Comparison of ENCODE assay signal across 17 cellular contexts in genomic region chr11:130525307-130525706, GRCh38.
DNase-seq lines count a peak whose midpoint lies in the region; ATAC-seq and TF ChIP-seq lines count a peak whose summit lies in the region.
"Had no signal": no experiment of that assay in that cellular context is flagged by ENCODE, and none has a peak within 500 bp of the region (broad histone marks: within the 10 kb centered on the region; RNA-seq: fewer than 3 reads in every experiment).

No MANE protein-coding gene starts in this region.

- H3K27me3 Mint-ChIP-seq in neural crest cell (ENCODE audit: low read depth): peaks cover 2% of the 10 kb centered on the region

- no peak overlapping the region; the same call in 1 of the 2 replicates for H3K18ac ChIP-seq in IMR-90 (ENCODE audit: low read depth, low read length)

- no peaks in the 10 kb centered on the region for H3K36me3 Mint-ChIP-seq in neural crest cell (ENCODE audit: low read depth)
- H3K36me3 Mint-ChIP-seq: CD4-positive, alpha-beta memory T cell had no signal

- H3K27ac ChIP-seq in right atrium auricular region: peak overlapping the region; percentile 88 to 95
- H3K27ac ChIP-seq in IMR-90 (ENCODE audit: insufficient read depth, low read length): no peak overlapping the region
- no peak overlapping the region for H3K27ac ChIP-seq in coronary artery
- H3K27ac ChIP-seq: C4-2B, GM23248, HL-60 had no signal

- no peak overlapping the region for H4K5ac ChIP-seq in IMR-90 (ENCODE audit: low read depth, low read length)

- TF ChIP-seq CTCF in right atrium auricular region (IDR thresholded peaks at IDR 0.05) (no peak), IMR-90 (conservative IDR thresholded peaks at IDR 0.05; ENCODE audit: low read depth, low read length) (no peak), coronary artery (IDR thresholded peaks at IDR 0.05) (no peak), neural crest cell (conservative IDR thresholded peaks at IDR 0.05) (no peak)

- in situ Hi-C loops in IMR-90 (cut with MboI; ENCODE audit: low sequenced_read_pairs): no loop called here

- POLR2A ChIA-PET in IMR-90 (lab: Charles Lee; ENCODE audit: unreplicated experiment): no interaction called here

- H3K4me2 ChIP-seq in IMR-90 (ENCODE audit: low read depth, low read length): no peak overlapping the region

- no peak overlapping the region for H4K91ac ChIP-seq in IMR-90 (ENCODE audit: insufficient read depth, low read depth, low read length)

- no peak overlapping the region for H3K23ac ChIP-seq in IMR-90 (ENCODE audit: low read depth, low read length)

- peaks cover 0 to 64% of the 10 kb centered on the region in 2 donors for H3K4me1 ChIP-seq in right atrium auricular region
- peaks cover 31% of the 10 kb centered on the region for H3K4me1 ChIP-seq in IMR-90 (ENCODE audit: control insufficient read depth, insufficient read depth, low read length)
- H3K4me1 ChIP-seq: HAP-1 had no signal

- H4K8ac ChIP-seq in IMR-90 (ENCODE audit: low read depth in 2 of 2, low read length in 2 of 2): no peak overlapping the region

- no peaks in the 10 kb centered on the region for H3K9me3 Mint-ChIP-seq in neural crest cell
- H3K9me3 Mint-ChIP-seq: CD4-positive, alpha-beta memory T cell; HFFc6 had no signal

- peak overlapping the region; percentile 86; the same call in 2 of the 3 replicates for H2BK15ac ChIP-seq in IMR-90 (ENCODE audit: low read depth, low read length)

- ATAC-seq in Right ventricle myocardium inferior: no peak
- no peak for ATAC-seq in IMR-90 (ENCODE audit: low read depth)
- ATAC-seq in activated CD4-positive, CD25-positive, alpha-beta regulatory T cell treated with anti-CD3 and anti-CD28 coated beads, Interleukin-2, amount 50 U/mL, for 24 hours: no peak
- ATAC-seq in GM21381 (IDR thresholded peaks at IDR 0.05; ENCODE audit: unreplicated experiment): no peak
- no peak for ATAC-seq in HG02623 (IDR thresholded peaks at IDR 0.05; ENCODE audit: unreplicated experiment)

- H3K4me3 ChIP-seq in right atrium auricular region (no peak overlapping the region), IMR-90 (ENCODE audit: insufficient read depth, low read depth, low read length) (no peak overlapping the region), coronary artery (no peak overlapping the region)
- H3K4me3 ChIP-seq: GM23248, HAP-1 had no signal

- H4K20me1 ChIP-seq in IMR-90 (ENCODE audit: insufficient read depth, low read length): no peaks in the 10 kb centered on the region; the same call in 1 of the 2 replicates

- dilution Hi-C loops in IMR-90 (cut with HindIII; ENCODE audit: low sequenced_read_pairs, unreplicated experiment): no loop called here

- H2AK9ac ChIP-seq in IMR-90 (replicated peaks; ENCODE audit: low read depth, low read length, poor library complexity): no peak overlapping the region

- H3K36me3 ChIP-seq in right atrium auricular region (no peaks in the 10 kb centered on the region), IMR-90 (ENCODE audit: control insufficient read depth, insufficient read depth, low read length) (no peaks in the 10 kb centered on the region)
- H3K36me3 ChIP-seq: HAP-1 had no signal

- 0 out of 2 replicates have a peak overlapping the region, but pooled peaks have one; percentile 36 for H3K4ac ChIP-seq in IMR-90 (ENCODE audit: low read depth, low read length)

- no peak overlapping the region for H3K14ac ChIP-seq in IMR-90 (replicated peaks; ENCODE audit: low read depth, low read length)

- peaks cover 57% of the 10 kb centered on the region for H3K4me1 Mint-ChIP-seq in neural crest cell
- H3K4me1 Mint-ChIP-seq: B cell; CD4-positive, alpha-beta memory T cell had no signal

- no peak for TF ChIP-seq POLR2A in IMR-90 (IDR thresholded peaks at IDR 0.05; ENCODE audit: low read depth, low read length)

- H2BK120ac ChIP-seq in IMR-90 (ENCODE audit: low read depth, low read length): peak overlapping the region; percentile 18; the same call in 1 of the 2 replicates

- CTCF ChIA-PET in IMR-90 (lab: Yijun Ruan, JAX): interaction anchor here (0.6 kb wide), 1 partner anchor 143 kb away, joined by 3 read pairs; no protein-coding TSS in a partner anchor

- H3K4me3 Mint-ChIP-seq in neural crest cell: no peak overlapping the region
- H3K4me3 Mint-ChIP-seq: B cell; CD4-positive, alpha-beta memory T cell; HFFc6 had no signal

- H2BK20ac ChIP-seq in IMR-90 (ENCODE audit: low read depth, low read length): no peak overlapping the region

- H3K79me1 ChIP-seq in IMR-90 (ENCODE audit: low read depth in 1 of 2, low read length in 2 of 2): no peaks in the 10 kb centered on the region

- H2AK5ac ChIP-seq in IMR-90 (ENCODE audit: low read depth, low read length): peak overlapping the region; percentile 60; the same call in 1 of the 2 replicates

- peaks cover 16% of the 10 kb centered on the region for H3K9me1 ChIP-seq in IMR-90 (ENCODE audit: insufficient read depth, low read length)

- H3K9me3 ChIP-seq in right atrium auricular region: no peaks in the 10 kb centered on the region
- no peaks in the 10 kb centered on the region for H3K9me3 ChIP-seq in IMR-90 (ENCODE audit: control insufficient read depth, insufficient read depth, low read length)
- H3K9me3 ChIP-seq: HAP-1 had no signal

- intact Hi-C loops in Right ventricle myocardium inferior (cut with DNase I): loop anchor here (5.0 kb wide), 1 partner anchor 212 kb away; no protein-coding TSS in a partner anchor
- intact Hi-C loops in IMR-90 (cut with micrococcal nuclease): no loop called here

- no peak overlapping the region for H3K9ac ChIP-seq in IMR-90 (ENCODE audit: low read depth, low read length)
- H3K9ac ChIP-seq: GM23248 had no signal

- no peak overlapping the region for H2BK5ac ChIP-seq in IMR-90 (ENCODE audit: low read depth, low read length, poor library complexity, severe bottlenecking)

- WGBS in IMR-90 (ENCODE audit: extremely low coverage in 2 of 2, insufficient read length in 1 of 2), 2 experiments: 100% methylated on average over 1 of the region's 6 CpGs; no CpG with 5 or more reads in 1 of the 2 experiments

- BruUV-seq in IMR-90 (replicated peaks; lab: Mats Ljungman, UMichigan): no TSS peak

- no peaks in the 10 kb centered on the region for H3K27me3 ChIP-seq in right atrium auricular region
- H3K27me3 ChIP-seq in IMR-90 (ENCODE audit: control insufficient read depth, insufficient read depth, low read length): no peaks in the 10 kb centered on the region

- no peak overlapping the region for H3K56ac ChIP-seq in IMR-90 (ENCODE audit: extremely low read depth, insufficient read depth, low read length)

- peak; percentile 36 for DNase-seq in right atrium auricular region (ENCODE audit: low spot score)
- DNase-seq in Right ventricle myocardium inferior (ENCODE audit: missing footprints): no peak
- no peak for DNase-seq in IMR-90
- peak; percentile 50 for DNase-seq in coronary artery (ENCODE audit: low spot score)
- no peak for DNase-seq in neural crest cell (ENCODE audit: low read depth, low spot score)
- DNase-seq: CD4-positive, alpha-beta memory T cell; GF-D8; GM23248; HFFc6; KG1 had no signal

- TF ChIP-seq RAD21 in IMR-90 (IDR thresholded peaks at IDR 0.05; ENCODE audit: low read length): no peak

- no peak overlapping the region for H2AFZ ChIP-seq in IMR-90 (replicated peaks; ENCODE audit: low read length, poor library complexity)
- H2AFZ ChIP-seq: GM23248 had no signal

- peak overlapping the region; percentile 69 for H3K27ac Mint-ChIP-seq in neural crest cell (ENCODE audit: unreplicated experiment)
- H3K27ac Mint-ChIP-seq: B cell; CD4-positive, alpha-beta memory T cell; HFFc6 had no signal

TF ChIP-seq in IMR-90, 13 proteins besides CTCF, POLR2A, EP300 and RAD21:
- no peak for TF ChIP-seq SMC3 (IDR thresholded peaks at IDR 0.05; ENCODE audit: low read depth, low read length)
- TF ChIP-seq USF2 (IDR thresholded peaks at IDR 0.05; ENCODE audit: low read depth, low read length): no peak
- TF ChIP-seq MXI1 (IDR thresholded peaks at IDR 0.05; ENCODE audit: borderline replicate concordance, low read depth, low read length): no peak
- TF ChIP-seq CEBPB (IDR thresholded peaks at IDR 0.05; ENCODE audit: low read depth, low read length): no peak
- TF ChIP-seq RCOR1 (IDR thresholded peaks at IDR 0.05; ENCODE audit: insufficient replicate concordance, low read length): no peak
- no peak for TF ChIP-seq MAZ (IDR thresholded peaks at IDR 0.05; ENCODE audit: borderline replicate concordance, low read depth, low read length)
- no peak for TF ChIP-seq NFE2L2 (IDR thresholded peaks at IDR 0.05; ENCODE audit: low read depth, low read length)
- TF ChIP-seq FOS (IDR thresholded peaks at IDR 0.05; ENCODE audit: low read depth, low read length): no peak
- no peak for TF ChIP-seq ELK1 (IDR thresholded peaks at IDR 0.05; ENCODE audit: borderline replicate concordance, low read depth, low read length)
- no peak for TF ChIP-seq BHLHE40 (IDR thresholded peaks at IDR 0.05; ENCODE audit: low read depth, low read length)
- no peak for TF ChIP-seq CHD1 (IDR thresholded peaks at IDR 0.05; ENCODE audit: low read depth, low read length)
- TF ChIP-seq MAFK (IDR thresholded peaks at IDR 0.05; ENCODE audit: low read depth, low read length): no peak
- no peak for TF ChIP-seq RFX5 (IDR thresholded peaks at IDR 0.05; ENCODE audit: low read depth, low read length)

Comparison
In these comparisons a context has a peak if more than half of its experiments do, and no peak if none do; other contexts are left out.
1. DNase-seq: peak in right atrium auricular region (single experiment) and coronary artery (single experiment); none in Right ventricle myocardium inferior (single experiment), IMR-90 (single experiment) and neural crest cell (single experiment).
2. H3K27ac ChIP-seq: peak in right atrium auricular region (2 of 2); none in IMR-90 (single experiment) and coronary artery (0 of 2).